Comparison of ENCODE assay signal across 2 cellular contexts in the genomic region with DNA sequence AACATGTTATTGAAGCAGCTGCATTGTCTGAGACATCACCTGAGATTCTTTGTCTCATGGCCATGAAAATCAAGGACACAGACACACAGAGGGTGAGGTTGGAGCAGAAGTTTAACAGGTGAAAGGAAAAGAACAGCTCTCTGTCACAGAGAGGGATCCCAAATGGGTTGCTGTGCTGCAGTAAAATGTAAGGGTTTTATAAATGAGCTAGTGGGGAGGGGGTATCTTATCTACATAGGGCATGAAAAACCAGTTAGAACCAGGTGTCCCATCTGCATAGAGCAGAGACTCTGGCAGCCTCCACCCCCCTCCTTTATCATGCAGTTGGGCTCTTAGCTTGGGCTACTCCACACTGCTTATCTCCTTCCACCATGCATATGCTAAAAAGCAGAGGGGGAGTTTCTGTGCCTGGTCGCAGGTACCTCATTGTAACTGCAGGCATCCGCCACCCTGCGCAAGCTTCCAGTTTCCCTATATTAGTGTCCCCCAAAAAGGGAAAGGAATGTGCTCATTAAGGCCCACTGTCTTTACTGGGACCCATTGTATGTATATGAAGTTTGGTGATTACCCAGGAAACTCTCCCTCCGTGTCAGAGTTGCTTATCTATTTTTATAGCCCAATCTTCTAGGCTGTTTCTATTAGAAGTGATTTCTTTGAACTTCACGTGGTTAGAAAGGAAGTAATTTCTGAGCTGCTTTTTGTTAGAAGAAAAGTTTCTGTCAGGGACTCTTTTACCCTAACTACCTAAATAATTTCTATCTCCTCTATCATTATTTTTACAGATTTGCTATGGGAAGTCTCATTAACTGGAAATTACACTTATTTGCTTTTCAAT.
TF ChIP-seq lines count a peak whose summit lies in the region.

No MANE protein-coding gene starts in this region.

TF ChIP-seq in HEK293, 187 proteins besides CTCF, POLR2A, EP300 and RAD21:
- no peak for TF ChIP-seq ZNF211 (tag by site-specific recombination; IDR thresholded peaks at IDR 0.05; ENCODE audit: low read depth)
- TF ChIP-seq SETDB1 (IDR thresholded peaks at IDR 0.05; ENCODE audit: insufficient read length, low read length): peak; percentile 49

TF ChIP-seq in endothelial cell of umbilical vein, 7 proteins besides CTCF, POLR2A, EP300 and RAD21:
- TF ChIP-seq POLR2AphosphoS5 (IDR thresholded peaks at IDR 0.05; ENCODE audit: insufficient read depth, low read depth, low read length) (no peak), GATA2 (IDR thresholded peaks at IDR 0.05; ENCODE audit: insufficient read depth, insufficient read length, low read depth, low read length) (no peak), EZH2 (IDR thresholded peaks at IDR 0.05; ENCODE audit: borderline replicate concordance, low read depth, low read length, severe bottlenecking) (no peak), MYC (IDR thresholded peaks at IDR 0.05; ENCODE audit: low read depth, low read length) (no peak), FOS (IDR thresholded peaks at IDR 0.05; ENCODE audit: borderline replicate concordance, insufficient read depth, low read length) (no peak), JUN (IDR thresholded peaks at IDR 0.05; ENCODE audit: borderline replicate concordance, insufficient read depth, insufficient read length, low read depth) (no peak)
- TF ChIP-seq, protein P1, sequence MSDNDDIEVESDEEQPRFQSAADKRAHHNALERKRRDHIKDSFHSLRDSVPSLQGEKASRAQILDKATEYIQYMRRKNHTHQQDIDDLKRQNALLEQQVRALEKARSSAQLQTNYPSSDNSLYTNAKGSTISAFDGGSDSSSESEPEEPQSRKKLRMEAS (IDR thresholded peaks at IDR 0.05; ENCODE audit: insufficient read depth, insufficient read length): no peak
